15 cellular contexts compared by ENCODE assay signal in the genomic region with DNA sequence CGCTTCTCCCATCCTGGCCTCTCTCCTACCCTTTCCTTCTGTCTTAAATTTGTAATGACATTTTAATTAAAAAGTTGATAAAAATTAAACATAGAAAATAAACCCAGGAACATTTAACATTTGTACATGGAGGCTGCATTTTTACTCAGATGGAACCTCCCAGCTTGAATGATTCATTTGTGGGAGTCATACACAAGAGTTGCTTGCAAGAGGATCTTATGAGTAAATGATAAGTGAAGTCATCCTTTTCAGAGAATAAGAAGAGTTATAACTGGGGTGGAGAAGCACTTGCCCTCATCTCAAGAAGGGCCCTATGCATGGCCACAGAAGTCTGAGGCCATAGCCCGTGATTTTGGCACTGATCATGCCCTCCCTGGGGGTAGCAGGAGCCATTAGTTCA.
A peak's percentile ranks its signal among the peaks of the same experiment; 100 is the strongest.
DNase-seq lines count a peak whose midpoint lies in the region; ATAC-seq and TF ChIP-seq lines count a peak whose summit lies in the region.
"Had no signal": no experiment of that assay in that cellular context is flagged by ENCODE, and none has a peak within 500 bp of the region (broad histone marks: within the 10 kb centered on the region; RNA-seq: fewer than 3 reads in every experiment).

No MANE protein-coding gene starts in this region.

- H3K36me3 ChIP-seq in skeletal muscle satellite cell (ENCODE audit: insufficient read depth, low read length) = no peaks in the 10 kb centered on the region

- H3K4me3 ChIP-seq in skeletal muscle satellite cell (ENCODE audit: low read length) = no peak overlapping the region
- H3K4me3 ChIP-seq: body of pancreas had no signal

- ATAC-seq in SK-N-SH treated with all-trans-retinoic acid at 6 μM for 48 hours = peak; percentile 58
- no peak for ATAC-seq in natural killer cell
- no peak for ATAC-seq in HG02840 (IDR thresholded peaks at IDR 0.05; ENCODE audit: low FRiP score, unreplicated experiment)
- ATAC-seq: activated CD8-positive, alpha-beta T cell treated with anti-CD3 and anti-CD28 coated beads, Interleukin-2, amount 10 ng/mL, durations not matched to agents 7 days and 5 days; body of pancreas; Right ventricle myocardium inferior had no signal

- no peaks in the 10 kb centered on the region for H3K36me3 Mint-ChIP-seq in natural killer cell
- H3K36me3 Mint-ChIP-seq: immature natural killer cell had no signal

- peaks cover 5 to 6% of the 10 kb centered on the region in 2 donors for H3K4me1 Mint-ChIP-seq in natural killer cell
- H3K4me1 Mint-ChIP-seq: immature natural killer cell had no signal

- peak overlapping the region; percentile 65 for H3K9ac ChIP-seq in skeletal muscle satellite cell (ENCODE audit: low read depth, low read length)

- no peak overlapping the region for H3K27ac Mint-ChIP-seq in natural killer cell
- H3K27ac Mint-ChIP-seq: activated CD8-positive, alpha-beta T cell treated with anti-CD3 and anti-CD28 coated beads, Interleukin-2, amount 10 ng/mL, durations not matched to agents 7 days and 5 days; immature natural killer cell had no signal

- TF ChIP-seq CTCF in natural killer cell (IDR thresholded peaks at IDR 0.05) = no peak

- no peaks in the 10 kb centered on the region for H3K27me3 ChIP-seq in skeletal muscle satellite cell (ENCODE audit: control insufficient read depth, insufficient read depth, low read length)
- H3K27me3 ChIP-seq: body of pancreas had no signal

- peaks cover 29% of the 10 kb centered on the region for H3K4me1 ChIP-seq in skeletal muscle satellite cell (ENCODE audit: control insufficient read depth, insufficient read depth, low read length)
- H3K4me1 ChIP-seq: body of pancreas had no signal

- peaks cover 2 to 10% of the 10 kb centered on the region in 2 donors for H3K9me3 Mint-ChIP-seq in natural killer cell

- peak overlapping the region; percentile 88 for H3K4me2 ChIP-seq in skeletal muscle satellite cell (ENCODE audit: low read length)

- no peak overlapping the region for H3K4me3 Mint-ChIP-seq in natural killer cell
- H3K4me3 Mint-ChIP-seq: activated CD8-positive, alpha-beta T cell treated with anti-CD3 and anti-CD28 coated beads, Interleukin-2, amount 10 ng/mL, durations not matched to agents 7 days and 5 days; immature natural killer cell had no signal

- peaks cover 5% of the 10 kb centered on the region for H3K9me3 ChIP-seq in skeletal muscle satellite cell (replicated peaks; ENCODE audit: low read length)
- H3K9me3 ChIP-seq: body of pancreas had no signal

- intact Hi-C loops in natural killer cell (cut with micrococcal nuclease) = no loop called here

- DNase-seq in GM03348 (ENCODE audit: low spot score) = peak; percentile 25
- peak; percentile 82 for DNase-seq in fibroblast of peridontal ligament (ENCODE audit: extremely low read depth)
- no peak for DNase-seq in natural killer cell
- no peak for DNase-seq in DMS114 treated with DMSO at 0.1 percent for 48 hours (lab: John Stamatoyannopoulos, UW; ENCODE audit: unreplicated experiment)
- DNase-seq: activated CD8-positive, alpha-beta T cell treated with anti-CD3 and anti-CD28 coated beads, Interleukin-2, amount 10 ng/mL, durations not matched to agents 7 days and 5 days; activated effector memory CD4-positive, alpha-beta T cell treated with Interleukin-2 at 50 U/mL for 16 hours; body of pancreas; GF-D8; immature natural killer cell; MV-4-11; T-helper 9 cell had no signal

- peaks cover 2 to 7% of the 10 kb centered on the region in 2 donors for H3K27me3 Mint-ChIP-seq in natural killer cell (ENCODE audit: low read depth in 2 of 2)

TF ChIP-seq in SK-N-SH treated with all-trans-retinoic acid at 6 μM for 48 hours, 23 proteins besides CTCF, POLR2A, EP300 and RAD21:
- no peak for TF ChIP-seq ZNF565 (CRISPR knock-in tag; conservative IDR thresholded peaks at IDR 0.05; ENCODE audit: low read depth)
- TF ChIP-seq, protein P1, sequence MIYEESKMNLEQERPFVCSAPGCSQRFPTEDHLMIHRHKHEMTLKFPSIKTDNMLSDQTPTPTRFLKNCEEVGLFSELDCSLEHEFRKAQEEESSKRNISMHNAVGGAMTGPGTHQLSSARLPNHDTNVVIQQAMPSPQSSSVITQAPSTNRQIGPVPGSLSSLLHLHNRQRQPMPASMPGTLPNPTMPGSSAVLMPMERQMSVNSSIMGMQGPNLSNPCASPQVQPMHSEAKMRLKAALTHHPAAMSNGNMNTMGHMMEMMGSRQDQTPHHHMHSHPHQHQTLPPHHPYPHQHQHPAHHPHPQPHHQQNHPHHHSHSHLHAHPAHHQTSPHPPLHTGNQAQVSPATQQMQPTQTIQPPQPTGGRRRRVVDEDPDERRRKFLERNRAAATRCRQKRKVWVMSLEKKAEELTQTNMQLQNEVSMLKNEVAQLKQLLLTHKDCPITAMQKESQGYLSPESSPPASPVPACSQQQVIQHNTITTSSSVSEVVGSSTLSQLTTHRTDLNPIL (CRISPR knock-in tag; IDR thresholded peaks at IDR 0.05; ENCODE audit: low read depth) = no peak
- TF ChIP-seq ZFP30 (CRISPR knock-in tag; IDR thresholded peaks at IDR 0.05) = no peak
- no peak for TF ChIP-seq ZNF8 (CRISPR knock-in tag; IDR thresholded peaks at IDR 0.05)
- no peak for TF ChIP-seq SNAI2 (CRISPR knock-in tag; IDR thresholded peaks at IDR 0.05)
- TF ChIP-seq ESRRG (CRISPR knock-in tag; IDR thresholded peaks at IDR 0.05) = no peak
- no peak for TF ChIP-seq ZFP3 (CRISPR knock-in tag; IDR thresholded peaks at IDR 0.05)
- TF ChIP-seq ZNF70 (CRISPR knock-in tag; IDR thresholded peaks at IDR 0.05) = no peak
- TF ChIP-seq TOX (CRISPR knock-in tag; IDR thresholded peaks at IDR 0.05; ENCODE audit: borderline replicate concordance) = no peak

Comparison
In these comparisons a context has a peak if more than half of its experiments do, and no peak if none do; other contexts are left out.
1. DNase-seq: peak in GM03348 (single experiment) and fibroblast of peridontal ligament (single experiment); none in natural killer cell (single experiment) and DMS114 treated with DMSO at 0.1 percent for 48 hours (single experiment).